In the genomic region with DNA sequence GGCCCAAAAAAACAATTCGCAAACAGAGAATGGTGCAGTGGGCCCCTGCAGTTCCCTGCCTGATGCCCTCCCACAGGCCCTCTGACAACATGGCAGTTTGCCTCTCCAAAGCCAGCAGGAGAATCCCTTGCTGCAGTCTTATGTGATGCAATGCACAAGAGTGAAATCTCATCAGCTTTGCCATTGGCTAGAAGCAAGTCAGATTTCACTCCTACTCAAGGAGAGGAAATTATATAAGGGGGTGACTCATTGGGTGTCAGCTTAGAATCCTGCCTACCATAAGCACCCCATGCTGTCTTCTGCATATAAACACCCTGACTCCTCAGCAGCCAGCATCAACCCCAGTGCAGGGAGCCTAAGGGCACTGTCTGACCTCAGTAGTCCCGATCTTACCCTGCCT, we compare ENCODE assay signal across 16 cellular contexts.
A peak's percentile ranks its signal among the peaks of the same experiment; 100 is the strongest.
DNase-seq lines count a peak whose midpoint lies in the region; ATAC-seq and TF ChIP-seq lines count a peak whose summit lies in the region.
"Had no signal": no experiment of that assay in that cellular context is flagged by ENCODE, and none has a peak within 500 bp of the region (broad histone marks: within the 10 kb centered on the region; RNA-seq: fewer than 3 reads in every experiment).

No MANE protein-coding gene starts in this region.

- peaks cover 3% of the 10 kb centered on the region for H3K9me3 Mint-ChIP-seq in osteocyte (ENCODE audit: unreplicated experiment)
- H3K9me3 Mint-ChIP-seq: neural crest cell had no signal

- DNase-seq in GM04503 (ENCODE audit: low read depth) (peak; percentile 76), RKO (ENCODE audit: low spot score) (peak; percentile 91), epithelial cell of esophagus (ENCODE audit: low read depth) (peak; percentile 93), omental fat pad (ENCODE audit: low spot score) (no peak), NCI-H128 (lab: John Stamatoyannopoulos, UW; ENCODE audit: unreplicated experiment) (no peak), osteocyte (ENCODE audit: extremely low spot score, unreplicated experiment) (no peak), cerebellar cortex (ENCODE audit: low spot score) (no peak)
- no peak for DNase-seq in activated CD4-positive, CD25-positive, alpha-beta regulatory T cell treated with anti-CD3 and anti-CD28 coated beads, Interleukin-2, amount 50 U/mL, for 72 hours
- DNase-seq: activated CD4-positive, alpha-beta T cell treated with anti-CD3 and anti-CD28 coated beads for 4 hours; central memory CD4-positive, alpha-beta T cell; left colon; MM.1S; NCI-H510A treated with DMSO at 0.1 percent for 48 hours had no signal

- H3K36me3 Mint-ChIP-seq in osteocyte (ENCODE audit: unreplicated experiment) = no peaks in the 10 kb centered on the region
- H3K36me3 Mint-ChIP-seq: stimulated activated memory B cell treated with anti-CD40 and anti-IgM and Interleukin-4, amounts not matched to agents 10 μg/mL and 1 μg/mL and 100 μg/mL, for 72 hours had no signal

- H3K27me3 Mint-ChIP-seq in osteocyte (ENCODE audit: unreplicated experiment) = no peaks in the 10 kb centered on the region
- H3K27me3 Mint-ChIP-seq: stimulated activated memory B cell treated with anti-CD40 and anti-IgM and Interleukin-4, amounts not matched to agents 10 μg/mL and 1 μg/mL and 100 μg/mL, for 72 hours had no signal

- H3K27ac Mint-ChIP-seq in osteocyte (ENCODE audit: unreplicated experiment) = no peak overlapping the region
- H3K27ac Mint-ChIP-seq: stimulated activated memory B cell treated with anti-CD40 and anti-IgM and Interleukin-4, amounts not matched to agents 10 μg/mL and 1 μg/mL and 100 μg/mL, for 72 hours had no signal

- H3K4me3 Mint-ChIP-seq in osteocyte (ENCODE audit: unreplicated experiment) = no peak overlapping the region
- H3K4me3 Mint-ChIP-seq: neural crest cell; stimulated activated memory B cell treated with anti-CD40 and anti-IgM and Interleukin-4, amounts not matched to agents 10 μg/mL and 1 μg/mL and 100 μg/mL, for 72 hours had no signal

- no peak overlapping the region for H3K4me3 ChIP-seq in epithelial cell of esophagus (ENCODE audit: low read length)
- H3K4me3 ChIP-seq: SJSA1 had no signal

- TF ChIP-seq CTCF in epithelial cell of esophagus (IDR thresholded peaks at IDR 0.05; ENCODE audit: insufficient read depth, low read depth, low read length, missing control alignments) = no peak
- TF ChIP-seq CTCF in omental fat pad (IDR thresholded peaks at IDR 0.05) = no peak
- TF ChIP-seq CTCF in osteocyte (IDR thresholded peaks at IDR 0.05) = no peak

- H3K4me1 Mint-ChIP-seq in osteocyte (ENCODE audit: unreplicated experiment) = peaks cover 32% of the 10 kb centered on the region
- H3K4me1 Mint-ChIP-seq: neural crest cell; stimulated activated memory B cell treated with anti-CD40 and anti-IgM and Interleukin-4, amounts not matched to agents 10 μg/mL and 1 μg/mL and 100 μg/mL, for 72 hours had no signal

- peak; percentile 68 for ATAC-seq in omental fat pad (ENCODE audit: low FRiP score)
- ATAC-seq: left colon; stimulated activated memory B cell treated with anti-CD40 and anti-IgM and Interleukin-4, amounts not matched to agents 10 μg/mL and 1 μg/mL and 100 μg/mL, for 72 hours had no signal

Comparison
In these comparisons a context has a peak if more than half of its experiments do, and no peak if none do; other contexts are left out.
1. DNase-seq: peak in GM04503 (single experiment), RKO (single experiment) and epithelial cell of esophagus (single experiment); none in omental fat pad (single experiment), NCI-H128 (single experiment), osteocyte (single experiment), activated CD4-positive, CD25-positive, alpha-beta regulatory T cell treated with anti-CD3 and anti-CD28 coated beads, Interleukin-2, amount 50 U/mL, for 72 hours (single experiment) and cerebellar cortex (single experiment).